ENCODE assay signal across 8 cellular contexts in genomic region chr7:149310113-149310836, GRCh38. TPM values are rescaled to one million over a fixed set of nuclear protein-coding genes. Genes with fewer than 3 reads are reported as not detected.
DNase-seq lines count a peak whose midpoint lies in the region; ATAC-seq, FAIRE-seq and TF ChIP-seq lines count a peak whose summit lies in the region.

No MANE protein-coding gene starts in this region.

- peaks cover 2% of the 10 kb centered on the region for H3K27me3 Mint-ChIP-seq in CD8-positive, alpha-beta T cell (ENCODE audit: low read depth)

- H3K4me1 ChIP-seq in CD8-positive, alpha-beta T cell (ENCODE audit: insufficient read depth, low read length), result no peaks in the 10 kb centered on the region
- H3K4me1 ChIP-seq in heart left ventricle, result no peaks in the 10 kb centered on the region

- intact Hi-C loops in CD8-positive, alpha-beta T cell (cut with DNase I, micrococcal nuclease), result no loop called here
- intact Hi-C loops in heart left ventricle (cut with DNase I), result no loop called here

- CTCF ChIA-PET in CD8-positive, alpha-beta T cell (lab: Charles Lee), result interaction anchor here (0.7 to 1.6 kb wide), 5 partner anchors 10 to 48 kb away, joined by 3 to 4 read pairs (median 3); partner anchors contain the start of gene ZNF783

- H3K4me3 ChIP-seq in CD8-positive, alpha-beta T cell (ENCODE audit: low read depth, low read length), result no peak overlapping the region
- H3K4me3 ChIP-seq in NB4 (ENCODE audit: low read depth, low read length) (no peak overlapping the region), WERI-Rb-1 (ENCODE audit: low read depth, low read length) (no peak overlapping the region), heart left ventricle (no peak overlapping the region)

- FAIRE-seq in GM19239 (lab: Jason Lieb, UNC), result peak; percentile 77

- H3K36me3 ChIP-seq in CD8-positive, alpha-beta T cell (ENCODE audit: insufficient read depth, low read length), result no peaks in the 10 kb centered on the region
- H3K36me3 ChIP-seq in WERI-Rb-1, result no peaks in the 10 kb centered on the region
- H3K36me3 ChIP-seq in heart left ventricle, result no peaks in the 10 kb centered on the region

- H3K9me3 Mint-ChIP-seq in CD8-positive, alpha-beta T cell, result no peaks in the 10 kb centered on the region
- H3K9me3 Mint-ChIP-seq in stimulated activated effector memory CD8-positive, alpha-beta T cell treated with anti-CD3 and anti-CD28 coated beads, Interleukin-12 subunit alpha, Interleukin-12 subunit beta, amount 100 ng/mL, for 72 hours, result peaks cover 3% of the 10 kb centered on the region

- no peak overlapping the region for H3K27ac ChIP-seq in CD8-positive, alpha-beta T cell (ENCODE audit: low read depth, low read length)
- H3K27ac ChIP-seq in WERI-Rb-1 (no peak overlapping the region), heart left ventricle (no peak overlapping the region)

- H3K27me3 ChIP-seq in CD8-positive, alpha-beta T cell (ENCODE audit: insufficient read depth, low read length), result no peaks in the 10 kb centered on the region
- no peaks in the 10 kb centered on the region for H3K27me3 ChIP-seq in WERI-Rb-1 (ENCODE audit: insufficient read depth, low read depth, severe bottlenecking)
- no peaks in the 10 kb centered on the region for H3K27me3 ChIP-seq in heart left ventricle

- WGBS in heart left ventricle, 4 donors, result 88 to 90% (median 89%) methylated on average over 3 of the region's 3 CpGs

- no peak for TF ChIP-seq POLR2A in NB4 (IDR thresholded peaks at IDR 0.05; ENCODE audit: extremely low read depth, insufficient read length)
- no peak for TF ChIP-seq POLR2A in heart left ventricle (IDR thresholded peaks at IDR 0.05)

- no peak overlapping the region for H3K4me3 Mint-ChIP-seq in CD8-positive, alpha-beta T cell
- H3K4me3 Mint-ChIP-seq in stimulated activated effector memory CD8-positive, alpha-beta T cell treated with anti-CD3 and anti-CD28 coated beads, Interleukin-12 subunit alpha, Interleukin-12 subunit beta, amount 100 ng/mL, for 72 hours, result no peak overlapping the region

- ATAC-seq in CD8-positive, alpha-beta T cell, result peak; percentile 44
- peak in 1 of 4 donors; percentile 51 for ATAC-seq in heart left ventricle
- peak; percentile 66 for ATAC-seq in stimulated activated effector memory CD8-positive, alpha-beta T cell treated with anti-CD3 and anti-CD28 coated beads, Interleukin-12 subunit alpha, Interleukin-12 subunit beta, amount 100 ng/mL, for 72 hours
- no peak for ATAC-seq in GM21423 (IDR thresholded peaks at IDR 0.05; ENCODE audit: unreplicated experiment)

- H3K27ac Mint-ChIP-seq in CD8-positive, alpha-beta T cell, result peak overlapping the region; percentile 52
- H3K27ac Mint-ChIP-seq in stimulated activated effector memory CD8-positive, alpha-beta T cell treated with anti-CD3 and anti-CD28 coated beads, Interleukin-12 subunit alpha, Interleukin-12 subunit beta, amount 100 ng/mL, for 72 hours, result no peak overlapping the region

- H3K9me3 ChIP-seq in CD8-positive, alpha-beta T cell (ENCODE audit: low read length), result no peaks in the 10 kb centered on the region
- H3K9me3 ChIP-seq in WERI-Rb-1 (ENCODE audit: severe bottlenecking) (no peaks in the 10 kb centered on the region), heart left ventricle (peaks cover 0 to under 1% (median 0%) of the 10 kb centered on the region in 12 donors)

- peaks cover 6% of the 10 kb centered on the region for H3K4me1 Mint-ChIP-seq in CD8-positive, alpha-beta T cell (ENCODE audit: low read depth)
- no peaks in the 10 kb centered on the region for H3K4me1 Mint-ChIP-seq in stimulated activated effector memory CD8-positive, alpha-beta T cell treated with anti-CD3 and anti-CD28 coated beads, Interleukin-12 subunit alpha, Interleukin-12 subunit beta, amount 100 ng/mL, for 72 hours

- POLR2A ChIA-PET in CD8-positive, alpha-beta T cell (lab: Charles Lee), result no interaction called here

- no peak for DNase-seq in CD8-positive, alpha-beta T cell
- DNase-seq in GM19239 (ENCODE audit: insufficient read length, low spot score) (peak; percentile 42), NB4 (ENCODE audit: low read depth) (peak; percentile 75), WERI-Rb-1 (no peak), heart left ventricle (no peak), activated gamma-delta T cell (lab: John Stamatoyannopoulos, UW) (no peak)
- peak in 1 of 2 donors; percentile 43 for DNase-seq in stimulated activated effector memory CD8-positive, alpha-beta T cell treated with anti-CD3 and anti-CD28 coated beads, Interleukin-12 subunit alpha, Interleukin-12 subunit beta, amount 100 ng/mL, for 72 hours (ENCODE audit: low spot score in 2 of 2)

- H3K36me3 Mint-ChIP-seq in CD8-positive, alpha-beta T cell, result no peaks in the 10 kb centered on the region
- no peaks in the 10 kb centered on the region for H3K36me3 Mint-ChIP-seq in stimulated activated effector memory CD8-positive, alpha-beta T cell treated with anti-CD3 and anti-CD28 coated beads, Interleukin-12 subunit alpha, Interleukin-12 subunit beta, amount 100 ng/mL, for 72 hours

- TF ChIP-seq CTCF in CD8-positive, alpha-beta T cell (IDR thresholded peaks at IDR 0.05), result peak; percentile 48
- TF ChIP-seq CTCF in NB4 (IDR thresholded peaks at IDR 0.05; ENCODE audit: low read depth, low read length) (peak; percentile 66), WERI-Rb-1 (IDR thresholded peaks at IDR 0.05; ENCODE audit: low read depth, low read length) (peak; percentile 55), heart left ventricle (IDR thresholded peaks at IDR 0.05) (peak in 11 of 12 donors; percentile 9 to 56 (median 36))

RNA-seq across cellular contexts. Expression of gene ZNF783, which starts 48.3 kb away (rescaled TPM):
- 10 to 100 TPM; 24.0 to 27.3 TPM for total RNA-seq in CD8-positive, alpha-beta T cell
- 1 to 10 TPM; 2.8 to 9.0 (median 3.4) TPM for total RNA-seq in heart left ventricle
- 1 to 10 TPM; 3.0 to 3.3 TPM for polyA plus RNA-seq in heart left ventricle

Comparison
In these comparisons a context has a peak if more than half of its experiments do, and no peak if none do; other contexts are left out.
1. DNase-seq: peak in GM19239 (single experiment) and NB4 (single experiment); none in CD8-positive, alpha-beta T cell (0 of 7), WERI-Rb-1 (single experiment), heart left ventricle (0 of 5) and activated gamma-delta T cell (single experiment).
2. Peak in every context shown above with its lines, with median percentiles within 50 percentile points of each other: CTCF ChIP-seq.